ENCODE assay signal across 22 cellular contexts in genomic region chr1:96997717-96998116, GRCh38.
"Had no signal": no experiment of that assay in that cellular context is flagged by ENCODE, and none has a peak within 500 bp of the region (broad histone marks: within the 10 kb centered on the region; RNA-seq: fewer than 3 reads in every experiment).

No MANE protein-coding gene starts in this region.

- H3K4me1 ChIP-seq: stomach, thyroid gland, upper lobe of left lung, vagina had no signal

- H3K9me3 Mint-ChIP-seq: activated B cell treated with CpG ODN at 0.5 μM for 24 hours; activated CD8-positive, alpha-beta T cell treated with anti-CD3 and anti-CD28 coated beads for 36 hours; activated naive CD8-positive, alpha-beta T cell treated with anti-CD3 and anti-CD28 coated beads, Interleukin-2, amount 50 U/mL, for 24 hours; activated T-helper 2 cell treated with anti-CD3 and anti-CD28 coated beads, Interferon-gamma antibody, Interleukin-2, Interleukin-4, amounts not matched to agents 10 μg/mL and 5 μg/mL and 100 μg/mL, durations not matched to agents 14 hours and 24 hours and 36 hours; nephron progenitor cell; stimulated activated naive B cell treated with anti-CD40 and anti-IgM and Interleukin-4, amounts not matched to agents 10 μg/mL and 1 μg/mL and 100 μg/mL, for 72 hours had no signal

- H3K27me3 Mint-ChIP-seq: activated B cell treated with CpG ODN at 0.5 μM for 24 hours had no signal

- H3K4me1 Mint-ChIP-seq: activated B cell treated with CpG ODN at 0.5 μM for 24 hours; activated naive CD4-positive, alpha-beta T cell treated with anti-CD3 and anti-CD28 coated beads, Interleukin-2, amount 50 U/mL, for 24 hours; activated naive CD8-positive, alpha-beta T cell treated with anti-CD3 and anti-CD28 coated beads, Interleukin-2, amount 50 U/mL, for 24 hours; nephron progenitor cell; stimulated activated naive B cell treated with anti-CD40 and anti-IgM and Interleukin-4, amounts not matched to agents 10 μg/mL and 1 μg/mL and 100 μg/mL, for 72 hours had no signal

- H3K27ac ChIP-seq: neutrophil, ovary, stomach, thyroid gland, upper lobe of left lung had no signal

- H3K9me3 ChIP-seq: neutrophil, ovary, stomach, thyroid gland, upper lobe of left lung, vagina had no signal

- H3K4me3 ChIP-seq: ovary, smooth muscle cell, stomach, thyroid gland, upper lobe of left lung, vagina had no signal

- H3K4me2 ChIP-seq: smooth muscle cell had no signal

- ATAC-seq: activated CD8-positive, alpha-beta T cell treated with anti-CD3 and anti-CD28 coated beads for 36 hours; activated naive CD8-positive, alpha-beta T cell treated with anti-CD3 and anti-CD28 coated beads, Interleukin-2, amount 50 U/mL, for 24 hours; left ventricle myocardium superior had no signal

- H3K27ac Mint-ChIP-seq: activated B cell treated with CpG ODN at 0.5 μM for 24 hours; activated CD8-positive, alpha-beta T cell treated with anti-CD3 and anti-CD28 coated beads for 36 hours; activated naive CD4-positive, alpha-beta T cell treated with anti-CD3 and anti-CD28 coated beads, Interleukin-2, amount 50 U/mL, for 24 hours; activated naive CD8-positive, alpha-beta T cell treated with anti-CD3 and anti-CD28 coated beads, Interleukin-2, amount 50 U/mL, for 24 hours; activated T-helper 2 cell treated with anti-CD3 and anti-CD28 coated beads, Interferon-gamma antibody, Interleukin-2, Interleukin-4, amounts not matched to agents 10 μg/mL and 5 μg/mL and 100 μg/mL, durations not matched to agents 14 hours and 24 hours and 36 hours; nephron progenitor cell; progenitor cell of endocrine pancreas; stimulated activated naive B cell treated with anti-CD40 and anti-IgM and Interleukin-4, amounts not matched to agents 10 μg/mL and 1 μg/mL and 100 μg/mL, for 72 hours had no signal

- H3K4me3 Mint-ChIP-seq: activated B cell treated with CpG ODN at 0.5 μM for 24 hours; activated CD8-positive, alpha-beta T cell treated with anti-CD3 and anti-CD28 coated beads for 36 hours; activated naive CD4-positive, alpha-beta T cell treated with anti-CD3 and anti-CD28 coated beads, Interleukin-2, amount 50 U/mL, for 24 hours; activated naive CD8-positive, alpha-beta T cell treated with anti-CD3 and anti-CD28 coated beads, Interleukin-2, amount 50 U/mL, for 24 hours; nephron progenitor cell; stimulated activated naive B cell treated with anti-CD40 and anti-IgM and Interleukin-4, amounts not matched to agents 10 μg/mL and 1 μg/mL and 100 μg/mL, for 72 hours had no signal

- H3K27me3 ChIP-seq: ovary, stomach, thyroid gland, upper lobe of left lung, vagina had no signal

- DNase-seq: activated B cell treated with CpG ODN at 0.5 μM for 24 hours; activated CD4-positive, alpha-beta T cell treated with anti-CD3 and anti-CD28 coated beads, Interleukin-2, amount 50 U/mL, for 1 hour; activated CD8-positive, alpha-beta T cell treated with anti-CD3 and anti-CD28 coated beads for 36 hours; activated naive CD8-positive, alpha-beta T cell treated with anti-CD3 and anti-CD28 coated beads, Interleukin-2, amount 50 U/mL, for 24 hours; activated T-cell treated with anti-CD3 and anti-CD28 coated beads, Interleukin-2, amount 50 U/mL, for 48 hours; amygdala; central memory CD4-positive, alpha-beta T cell; foreskin melanocyte; left ventricle myocardium superior; nephron progenitor cell; ovary; stimulated activated CD4-positive, alpha-beta T cell treated with anti-CD3 and anti-CD28 coated beads, Interleukin-2, amount 100 ng/mL, for 24 hours; stimulated activated naive B cell treated with anti-CD40 and anti-IgM and Interleukin-4, amounts not matched to agents 10 μg/mL and 1 μg/mL and 100 μg/mL, for 72 hours; stomach; thyroid gland; upper lobe of left lung had no signal

- H3K36me3 Mint-ChIP-seq: activated naive CD4-positive, alpha-beta T cell treated with anti-CD3 and anti-CD28 coated beads, Interleukin-2, amount 50 U/mL, for 24 hours; stimulated activated naive B cell treated with anti-CD40 and anti-IgM and Interleukin-4, amounts not matched to agents 10 μg/mL and 1 μg/mL and 100 μg/mL, for 72 hours had no signal

- H3K36me3 ChIP-seq: neutrophil, ovary, stomach, thyroid gland, upper lobe of left lung, vagina had no signal
